Comparison of ENCODE assay signal across 21 cellular contexts in the genomic region with DNA sequence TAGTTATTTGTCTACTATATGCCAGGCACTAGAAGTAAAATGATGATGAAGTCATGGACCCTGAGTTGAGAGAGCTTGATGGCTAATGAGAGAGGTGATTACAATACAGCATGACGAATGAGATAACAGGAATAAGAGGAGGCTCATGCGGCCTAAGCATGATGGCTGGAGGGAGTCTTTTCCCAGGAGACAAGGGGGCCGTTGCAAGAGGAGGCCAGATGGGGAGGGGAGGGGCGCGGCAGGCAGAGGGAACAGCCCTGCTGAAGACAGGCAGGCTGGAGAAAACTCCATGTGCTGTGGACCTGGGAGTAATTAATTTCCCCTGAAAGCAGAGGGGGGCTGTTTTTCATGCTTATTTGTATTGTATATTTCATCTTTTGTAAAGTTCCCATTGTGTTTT.
"Had no signal": no experiment of that assay in that cellular context is flagged by ENCODE, and none has a peak within 500 bp of the region (broad histone marks: within the 10 kb centered on the region; RNA-seq: fewer than 3 reads in every experiment).

No MANE protein-coding gene starts in this region.

- ATAC-seq: activated CD4-positive, CD25-positive, alpha-beta regulatory T cell treated with anti-CD3 and anti-CD28 coated beads, Interleukin-2, amount 50 U/mL, for 24 hours; natural killer cell; right cardiac atrium had no signal

- H3K27me3 ChIP-seq: tibial nerve had no signal

- H3K36me3 Mint-ChIP-seq: activated naive CD8-positive, alpha-beta T cell treated with anti-CD3 and anti-CD28 coated beads, Interleukin-2, amount 10 ng/mL, durations not matched to agents 7 days and 5 days; memory B cell; natural killer cell had no signal

- H3K4me3 Mint-ChIP-seq: activated naive CD8-positive, alpha-beta T cell treated with anti-CD3 and anti-CD28 coated beads, Interleukin-2, amount 10 ng/mL, durations not matched to agents 7 days and 5 days; activated T-helper 1 cell treated with anti-CD3 and anti-CD28 coated beads, Interleukin-12 subunit alpha, Interleukin-12 subunit beta, Interleukin-2, Interleukin-4 antibody, amounts not matched to agents 30 ng/mL and 10 ng/mL and 1 ng/mL, durations not matched to agents 14 hours and 24 hours and 36 hours; central memory CD8-positive, alpha-beta T cell; memory B cell; natural killer cell had no signal

- H3K4me1 Mint-ChIP-seq: central memory CD8-positive, alpha-beta T cell; memory B cell; natural killer cell had no signal

- H3K27ac ChIP-seq: brain microvascular endothelial cell, left ventricle myocardium inferior, prostate gland, skin epidermis, tibial nerve had no signal

- H3K9me3 Mint-ChIP-seq: activated T-helper 1 cell treated with anti-CD3 and anti-CD28 coated beads, Interleukin-12 subunit alpha, Interleukin-12 subunit beta, Interleukin-2, Interleukin-4 antibody, amounts not matched to agents 30 ng/mL and 10 ng/mL and 1 ng/mL, durations not matched to agents 14 hours and 24 hours and 36 hours; central memory CD8-positive, alpha-beta T cell; memory B cell; natural killer cell had no signal

- DNase-seq: activated naive CD8-positive, alpha-beta T cell treated with anti-CD3 and anti-CD28 coated beads, Interleukin-2, amount 10 ng/mL, durations not matched to agents 7 days and 5 days; anterior cingulate cortex; brain microvascular endothelial cell; cortex of kidney; effector CD8-positive, alpha-beta T cell; foreskin fibroblast; hypothalamus; kidney; left ventricle myocardium inferior; natural killer cell; right cardiac atrium; stimulated activated CD4-positive, alpha-beta T cell treated with anti-CD3 and anti-CD28 coated beads, Interleukin-4, amount 100 ng/mL, for 4 hours; stimulated activated CD8-positive, alpha-beta memory T cell treated with anti-CD3 and anti-CD28 coated beads, Interleukin-4, amount 100 ng/mL, for 48 hours; stimulated activated naive CD4-positive, alpha-beta T cell treated with Interleukin-2 at 50 U/mL for 16 hours had no signal

- H3K36me3 ChIP-seq: brain microvascular endothelial cell, left ventricle myocardium inferior, prostate gland, tibial nerve had no signal

- H3K9me3 ChIP-seq: prostate gland, tibial nerve had no signal

- H3K4me3 ChIP-seq: left ventricle myocardium inferior, prostate gland, skin epidermis, tibial nerve had no signal

- H3K27ac Mint-ChIP-seq: activated naive CD8-positive, alpha-beta T cell treated with anti-CD3 and anti-CD28 coated beads, Interleukin-2, amount 10 ng/mL, durations not matched to agents 7 days and 5 days; activated T-helper 1 cell treated with anti-CD3 and anti-CD28 coated beads, Interleukin-12 subunit alpha, Interleukin-12 subunit beta, Interleukin-2, Interleukin-4 antibody, amounts not matched to agents 30 ng/mL and 10 ng/mL and 1 ng/mL, durations not matched to agents 14 hours and 24 hours and 36 hours; memory B cell; natural killer cell had no signal

- H3K4me1 ChIP-seq: left ventricle myocardium inferior, prostate gland, tibial nerve had no signal
